Comparison of ENCODE assay signal across 15 cellular contexts in the genomic region with DNA sequence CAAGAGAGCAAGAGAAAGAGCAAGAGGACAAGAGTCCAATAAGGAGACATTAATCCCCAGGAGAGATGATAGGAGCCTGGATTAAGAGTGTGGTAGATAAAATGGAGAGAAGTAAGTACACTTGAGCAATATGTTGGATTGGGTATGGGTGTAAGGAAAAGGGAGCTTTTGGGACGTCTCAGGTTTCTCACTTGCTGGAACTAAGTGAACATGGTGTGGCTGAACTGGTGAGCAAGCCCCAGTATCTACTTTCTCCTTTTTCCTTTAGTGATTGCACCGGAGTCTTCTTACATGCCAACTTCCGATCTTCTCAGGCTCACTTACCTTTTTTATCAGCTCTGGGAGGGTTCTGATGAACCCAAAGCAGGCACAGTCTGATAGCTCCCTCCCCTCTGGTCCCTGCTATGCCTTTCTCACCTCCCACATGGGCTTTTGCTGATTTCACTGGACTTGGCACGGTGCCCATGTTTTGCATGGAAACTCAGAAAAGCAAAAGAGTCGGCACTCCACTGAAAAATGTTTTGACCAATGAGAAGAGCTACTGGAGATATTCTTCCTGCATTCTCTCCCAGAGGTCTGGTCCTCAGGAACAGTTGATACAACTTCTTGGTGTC. TPM values are rescaled to one million over a fixed set of nuclear protein-coding genes. Genes with fewer than 3 reads are reported as not detected.
DNase-seq lines count a peak whose midpoint lies in the region; ATAC-seq and TF ChIP-seq lines count a peak whose summit lies in the region.
"Had no signal": no experiment of that assay in that cellular context is flagged by ENCODE, and none has a peak within 500 bp of the region (broad histone marks: within the 10 kb centered on the region; RNA-seq: fewer than 3 reads in every experiment).

No MANE protein-coding gene starts in this region.

- H3K36me3 ChIP-seq in IMR-90 (ENCODE audit: control insufficient read depth, insufficient read depth, low read length) (no peaks in the 10 kb centered on the region), psoas muscle (ENCODE audit: insufficient read depth in 1 of 2, low read depth in 1 of 2) (no peaks in the 10 kb centered on the region)
- H3K36me3 ChIP-seq: breast epithelium had no signal

- H3K9ac ChIP-seq in IMR-90 (ENCODE audit: low read depth, low read length): no peak overlapping the region

- no peaks in the 10 kb centered on the region for H3K4me1 Mint-ChIP-seq in CD14-positive monocyte
- H3K4me1 Mint-ChIP-seq: activated CD4-positive, alpha-beta T cell treated with anti-CD3 and anti-CD28 coated beads, Interleukin-2, amount 10 ng/mL, durations not matched to agents 7 days and 5 days; T-cell had no signal

- TF ChIP-seq CTCF in IMR-90 (conservative IDR thresholded peaks at IDR 0.05; ENCODE audit: low read depth, low read length): no peak
- TF ChIP-seq CTCF in psoas muscle (IDR thresholded peaks at IDR 0.05): no peak
- no peak for TF ChIP-seq CTCF in CD14-positive monocyte (IDR thresholded peaks at IDR 0.05)

- 0 out of 3 replicates have a peak overlapping the region, but pooled peaks have one; percentile 34 for H2BK15ac ChIP-seq in IMR-90 (ENCODE audit: low read depth, low read length)

- DNase-seq in IMR-90 (peak; percentile 47), NCI-H748 (lab: John Stamatoyannopoulos, UW; ENCODE audit: unreplicated experiment) (peak; percentile 31), fibroblast of gingiva (ENCODE audit: low read depth) (peak; percentile 70), psoas muscle (peak in 1 of 2 donors; percentile 41), 8988T (no peak), MV-4-11 (lab: John Stamatoyannopoulos, UW) (no peak), CD14-positive monocyte (ENCODE audit: low spot score) (no peak)
- DNase-seq: activated CD4-positive, alpha-beta T cell treated with anti-CD3 and anti-CD28 coated beads, Interleukin-2, amount 10 ng/mL, durations not matched to agents 7 days and 5 days; Calu3; NCI-H1092; T-cell had no signal

- H4K8ac ChIP-seq in IMR-90 (ENCODE audit: low read depth in 2 of 2, low read length in 2 of 2): 0 out of 4 replicates have a peak overlapping the region, but pooled peaks of 1 of the 2 experiments have one; percentile 8

- peak overlapping the region in 1 of 2 donors; percentile 17 for H3K4me3 Mint-ChIP-seq in CD14-positive monocyte
- H3K4me3 Mint-ChIP-seq: activated CD4-positive, alpha-beta T cell treated with anti-CD3 and anti-CD28 coated beads, Interleukin-2, amount 10 ng/mL, durations not matched to agents 7 days and 5 days; T-cell had no signal

- CTCF ChIA-PET in IMR-90 (lab: Yijun Ruan, JAX): interaction anchor here (1.4 to 4.4 kb wide), 3 partner anchors 26 to 409 kb away, joined by 3 to 67 read pairs (median 6); no protein-coding TSS in a partner anchor

- in situ Hi-C loops in IMR-90 (cut with MboI; ENCODE audit: low sequenced_read_pairs): loop anchor here (5.0 to 10.0 kb wide), 2 partner anchors 247 to 409 kb away; no protein-coding TSS in a partner anchor

- dilution Hi-C loops in IMR-90 (cut with HindIII; ENCODE audit: low sequenced_read_pairs, unreplicated experiment): no loop called here

- no peak overlapping the region for H3K23ac ChIP-seq in IMR-90 (ENCODE audit: low read depth, low read length)

- H3K27me3 ChIP-seq in IMR-90 (ENCODE audit: control insufficient read depth, insufficient read depth, low read length) (no peaks in the 10 kb centered on the region), psoas muscle (ENCODE audit: insufficient read depth in 3 of 3, low read length in 2 of 3) (peaks cover 0 to 6% (median 2%) of the 10 kb centered on the region in 3 donors)
- H3K27me3 ChIP-seq: breast epithelium had no signal

- H3K4ac ChIP-seq in IMR-90 (ENCODE audit: low read depth, low read length): peak overlapping the region; percentile 39; the same call in 1 of the 2 replicates

- ATAC-seq in IMR-90 (ENCODE audit: low read depth) (no peak; the same call in 1 of the 2 replicates), psoas muscle (peak; percentile 27 to 65 (median 60))
- ATAC-seq: sciatic nerve, T-cell had no signal

- intact Hi-C loops in IMR-90 (cut with micrococcal nuclease) (no loop called here), psoas muscle (cut with DNase I) (no loop called here), CD14-positive monocyte (cut with micrococcal nuclease) (no loop called here)

- no peak overlapping the region for H3K14ac ChIP-seq in IMR-90 (replicated peaks; ENCODE audit: low read depth, low read length)

- no peak overlapping the region for H2BK5ac ChIP-seq in IMR-90 (ENCODE audit: low read depth, low read length, poor library complexity, severe bottlenecking)

- no peaks in the 10 kb centered on the region for H4K20me1 ChIP-seq in IMR-90 (ENCODE audit: insufficient read depth, low read length)

- H3K4me2 ChIP-seq in IMR-90 (ENCODE audit: low read depth, low read length): no peak overlapping the region

- no TSS peak for BruUV-seq in IMR-90 (replicated peaks; lab: Mats Ljungman, UMichigan)

- H2AFZ ChIP-seq in IMR-90 (replicated peaks; ENCODE audit: low read length, poor library complexity): no peak overlapping the region

- peaks cover 1% of the 10 kb centered on the region; the same call in 1 of the 2 replicates for H3K9me3 ChIP-seq in IMR-90 (ENCODE audit: control insufficient read depth, insufficient read depth, low read length)
- no peaks in the 10 kb centered on the region for H3K9me3 ChIP-seq in psoas muscle

- peak overlapping the region; percentile 11 for H2BK20ac ChIP-seq in IMR-90 (ENCODE audit: low read depth, low read length)

- peak overlapping the region; percentile 55; the same call in 1 of the 2 replicates for H2BK120ac ChIP-seq in IMR-90 (ENCODE audit: low read depth, low read length)

- peaks cover 12 to 19% (median 14%) of the 10 kb centered on the region in 3 donors for H3K27me3 Mint-ChIP-seq in CD14-positive monocyte (ENCODE audit: low read depth in 3 of 3)

- no peak for TF ChIP-seq RAD21 in IMR-90 (IDR thresholded peaks at IDR 0.05; ENCODE audit: low read length)

- no peaks in the 10 kb centered on the region for H3K79me1 ChIP-seq in IMR-90 (ENCODE audit: low read depth in 1 of 2, low read length in 2 of 2)

- peak overlapping the region; percentile 1; the same call in 1 of the 2 replicates for H3K18ac ChIP-seq in IMR-90 (ENCODE audit: low read depth, low read length)

- H2AK9ac ChIP-seq in IMR-90 (replicated peaks; ENCODE audit: low read depth, low read length, poor library complexity): no peak overlapping the region

- H3K36me3 Mint-ChIP-seq in CD14-positive monocyte: no peaks in the 10 kb centered on the region
- H3K36me3 Mint-ChIP-seq: T-cell had no signal

- no peak overlapping the region for H3K56ac ChIP-seq in IMR-90 (ENCODE audit: extremely low read depth, insufficient read depth, low read length)

- H3K4me1 ChIP-seq in IMR-90 (ENCODE audit: control insufficient read depth, insufficient read depth, low read length) (peaks cover 2% of the 10 kb centered on the region), psoas muscle (peaks cover 14% of the 10 kb centered on the region)

- peak overlapping the region; percentile 6; the same call in 1 of the 2 replicates for H4K5ac ChIP-seq in IMR-90 (ENCODE audit: low read depth, low read length)

- H2AK5ac ChIP-seq in IMR-90 (ENCODE audit: low read depth, low read length): 0 out of 2 replicates have a peak overlapping the region, but pooled peaks have one; percentile 15

- POLR2A ChIA-PET in IMR-90 (lab: Charles Lee; ENCODE audit: unreplicated experiment): no interaction called here

- peaks cover 0 to 2% (median 0%) of the 10 kb centered on the region in 7 donors for H3K9me3 Mint-ChIP-seq in CD14-positive monocyte
- H3K9me3 Mint-ChIP-seq: activated CD4-positive, alpha-beta T cell treated with anti-CD3 and anti-CD28 coated beads, Interleukin-2, amount 10 ng/mL, durations not matched to agents 7 days and 5 days; activated T-helper 2 cell treated with anti-CD3 and anti-CD28 coated beads, Interferon-gamma antibody, Interleukin-2, Interleukin-4, amounts not matched to agents 10 μg/mL and 5 μg/mL and 100 μg/mL, durations not matched to agents 14 hours and 24 hours and 36 hours had no signal

- H3K27ac Mint-ChIP-seq in CD14-positive monocyte: peak overlapping the region in 1 of 7 donors; percentile 46
- H3K27ac Mint-ChIP-seq: activated CD4-positive, alpha-beta T cell treated with anti-CD3 and anti-CD28 coated beads, Interleukin-2, amount 10 ng/mL, durations not matched to agents 7 days and 5 days; activated T-helper 2 cell treated with anti-CD3 and anti-CD28 coated beads, Interferon-gamma antibody, Interleukin-2, Interleukin-4, amounts not matched to agents 10 μg/mL and 5 μg/mL and 100 μg/mL, durations not matched to agents 14 hours and 24 hours and 36 hours; T-cell had no signal

- no peak for TF ChIP-seq POLR2A in IMR-90 (IDR thresholded peaks at IDR 0.05; ENCODE audit: low read depth, low read length)

- H3K4me3 ChIP-seq in IMR-90 (ENCODE audit: insufficient read depth, low read depth, low read length) (no peak overlapping the region), psoas muscle (no peak overlapping the region)
- H3K4me3 ChIP-seq: breast epithelium had no signal

- H4K91ac ChIP-seq in IMR-90 (ENCODE audit: insufficient read depth, low read depth, low read length): peak overlapping the region; percentile 42; the same call in 1 of the 2 replicates

- H3K27ac ChIP-seq in IMR-90 (ENCODE audit: insufficient read depth, low read length) (no peak overlapping the region), psoas muscle (no peak overlapping the region)
- H3K27ac ChIP-seq: breast epithelium, epithelial cell of prostate had no signal

- WGBS in IMR-90 (ENCODE audit: extremely low coverage in 2 of 2, insufficient read length in 1 of 2), 2 experiments: 25% methylated on average over 2 of the region's 5 CpGs; no CpG with 5 or more reads in 1 of the 2 experiments
- 23 to 44% (median 25%) methylated on average over 5 of the region's 5 CpGs for WGBS in psoas muscle, 3 donors

- no peaks in the 10 kb centered on the region for H3K9me1 ChIP-seq in IMR-90 (ENCODE audit: insufficient read depth, low read length)

TF ChIP-seq in IMR-90, 13 proteins besides CTCF, POLR2A, EP300 and RAD21:
- TF ChIP-seq MAZ (IDR thresholded peaks at IDR 0.05; ENCODE audit: borderline replicate concordance, low read depth, low read length) (no peak), RFX5 (IDR thresholded peaks at IDR 0.05; ENCODE audit: low read depth, low read length) (no peak), CHD1 (IDR thresholded peaks at IDR 0.05; ENCODE audit: low read depth, low read length) (no peak), NFE2L2 (IDR thresholded peaks at IDR 0.05; ENCODE audit: low read depth, low read length) (peak; percentile 53; the same call in 1 of the 2 replicates), CEBPB (IDR thresholded peaks at IDR 0.05; ENCODE audit: low read depth, low read length) (no peak), SMC3 (IDR thresholded peaks at IDR 0.05; ENCODE audit: low read depth, low read length) (no peak)
TF ChIP-seq in IMR-90: peak in this region for 1.

RNA-seq across cellular contexts. Expression of gene APLNR, which starts 14.5 kb away (rescaled TPM):
- not detected in 2 replicates for total RNA-seq in IMR-90 (2012; rRNA removed)
- not detected in 2 replicates for polyA plus RNA-seq in IMR-90 (2012; rRNA removed)
- 0.02 TPM in 1 of 2 replicates, not detected in the other for polyA plus RNA-seq in IMR-90 (2012; cell fraction: cytosol; rRNA removed)
- 0.04 TPM in 1 of 2 replicates, not detected in the other for polyA plus RNA-seq in IMR-90 (2012; cell fraction: nucleus; rRNA removed; ENCODE audit: low replicate concordance)
- total RNA-seq in psoas muscle: 10 to 100 TPM in 1 of 4 donors, 1 to 10 TPM in 3; 3.5 to 17.0 (median 4.4) TPM
- polyA plus RNA-seq in psoas muscle: 1 to 10 TPM in 2 of 3 donors, under 1 TPM in 1; 0.75 to 3.3 (median 2.6) TPM
- not detected for polyA plus RNA-seq in CD14-positive monocyte
- total RNA-seq: activated CD4-positive, alpha-beta T cell treated with anti-CD3 and anti-CD28 coated beads, Interleukin-2, amount 10 ng/mL, durations not matched to agents 7 days and 5 days; activated T-helper 2 cell treated with anti-CD3 and anti-CD28 coated beads, Interferon-gamma antibody, Interleukin-2, Interleukin-4, amounts not matched to agents 10 μg/mL and 5 μg/mL and 100 μg/mL, durations not matched to agents 14 hours and 24 hours and 36 hours; Calu3; T-cell had no signal

Comparison
In these comparisons a context has a peak if more than half of its experiments do, and no peak if none do; other contexts are left out.
1. DNase-seq: peak in IMR-90 (single experiment), NCI-H748 (single experiment) and fibroblast of gingiva (single experiment); none in 8988T (single experiment), MV-4-11 (single experiment) and CD14-positive monocyte (single experiment).